1 cellular context compared by ENCODE assay signal in genomic region chr18:69002233-69002632, GRCh38.
TF ChIP-seq lines count a peak whose summit lies in the region.

No MANE protein-coding gene starts in this region.

TF ChIP-seq in GM23338, 12 proteins besides CTCF, POLR2A, EP300 and RAD21 (continued from another document):
- no peak for TF ChIP-seq ZNF462 (CRISPR knock-in tag; IDR thresholded peaks at IDR 0.05)
- TF ChIP-seq EZH2 (IDR thresholded peaks at IDR 0.05; ENCODE audit: low read depth, unreplicated experiment) = no peak
TF ChIP-seq in GM23338: peak in this region for 0.
